ENCODE assay signal across 26 cellular contexts in genomic region chr9:88697764-88698436, GRCh38.
DNase-seq lines count a peak whose midpoint lies in the region; ATAC-seq and TF ChIP-seq lines count a peak whose summit lies in the region.
"Had no signal": no experiment of that assay in that cellular context is flagged by ENCODE, and none has a peak within 500 bp of the region (broad histone marks: within the 10 kb centered on the region; RNA-seq: fewer than 3 reads in every experiment).

No MANE protein-coding gene starts in this region.

- ATAC-seq in HG02884 (IDR thresholded peaks at IDR 0.05; ENCODE audit: unreplicated experiment), result no peak
- ATAC-seq: activated T-helper 17 cell treated with anti-CD3 and anti-CD28 coated beads, Interleukin-2, amount 50 U/mL, for 72 hours; CD8-positive, alpha-beta T cell; naive thymus-derived CD4-positive, alpha-beta T cell; PC-3; stimulated activated naive CD8-positive, alpha-beta T cell treated with anti-CD3 and anti-CD28 coated beads, Interleukin-15, amount 100 ng/mL, for 72 hours; T-cell had no signal

- TF ChIP-seq CTCF in C4-2B (conservative IDR thresholded peaks at IDR 0.05) (no peak), choroid plexus epithelial cell (conservative IDR thresholded peaks at IDR 0.05; ENCODE audit: low read depth, low read length) (no peak), nephron (IDR thresholded peaks at IDR 0.05; ENCODE audit: unreplicated experiment in 3 of 3) (no peak), RWPE1 (conservative IDR thresholded peaks at IDR 0.05; ENCODE audit: low read depth) (no peak)

- H3K27ac ChIP-seq in C4-2B, result peak overlapping the region; percentile 51
- H3K27ac ChIP-seq in RWPE1, result no peak overlapping the region
- H3K27ac ChIP-seq: left ventricle myocardium inferior, tibial artery had no signal

- peak; percentile 30 for DNase-seq in NCI-H226
- DNase-seq in choroid plexus epithelial cell (ENCODE audit: low read depth), result peak; percentile 71
- DNase-seq in RWPE1 (ENCODE audit: low spot score), result no peak
- no peak for DNase-seq in NCI-H2029 (lab: John Stamatoyannopoulos, UW)
- no peak for DNase-seq in NOMO-1 treated with dmso at 0.1 percent for 144 hours (lab: John Stamatoyannopoulos, UW; ENCODE audit: unreplicated experiment)
- DNase-seq: activated CD4-positive, alpha-beta memory T cell treated with anti-CD3 and anti-CD28 coated beads for 36 hours; activated CD8-positive, alpha-beta memory T cell treated with anti-CD3 and anti-CD28 coated beads, Interleukin-2, amount 50 U/mL, for 4 hours; CD8-positive, alpha-beta T cell; central memory CD4-positive, alpha-beta T cell; DMS 273 treated with DMSO at 0.1 percent for 48 hours; left ventricle myocardium inferior; naive thymus-derived CD4-positive, alpha-beta T cell; NCI-H1417 treated with DMSO at 0.1 percent for 48 hours; NCI-H2107; NCI-H446 treated with DMSO at 0.1 percent for 48 hours; occipital lobe; PC-3; SHP77 treated with DMSO at 0.1 percent for 48 hours; stimulated activated naive CD8-positive, alpha-beta T cell treated with anti-CD3 and anti-CD28 coated beads, Interleukin-15, amount 100 ng/mL, for 72 hours; T-cell; tibial artery had no signal

- H3K27me3 Mint-ChIP-seq in nephron (ENCODE audit: low read depth), result peaks cover 12% of the 10 kb centered on the region

- H3K4me3 Mint-ChIP-seq in nephron, result peak overlapping the region; percentile 5 to 9 (median 8)
- H3K4me3 Mint-ChIP-seq: activated CD4-positive, alpha-beta memory T cell treated with anti-CD3 and anti-CD28 coated beads for 36 hours; activated naive CD4-positive, alpha-beta T cell treated with anti-CD3 and anti-CD28 coated beads, Interleukin-2, amount 50 U/mL, for 24 hours; activated T-helper 17 cell treated with anti-CD3 and anti-CD28 coated beads, Interleukin-2, amount 50 U/mL, for 72 hours; CD8-positive, alpha-beta T cell; naive thymus-derived CD4-positive, alpha-beta T cell; stimulated activated naive CD8-positive, alpha-beta T cell treated with anti-CD3 and anti-CD28 coated beads, Interleukin-15, amount 100 ng/mL, for 72 hours; T-cell had no signal

- POLR2A ChIA-PET in RWPE1 (lab: Yijun Ruan, JAX; ENCODE audit: low non-redundant PET), result no interaction called here

- CTCF ChIA-PET in RWPE1 (lab: Yijun Ruan, JAX), result no interaction called here

- H3K27ac Mint-ChIP-seq in nephron, result peak overlapping the region; percentile 97 to 98 (median 97)
- H3K27ac Mint-ChIP-seq: activated CD4-positive, alpha-beta memory T cell treated with anti-CD3 and anti-CD28 coated beads for 36 hours; activated naive CD4-positive, alpha-beta T cell treated with anti-CD3 and anti-CD28 coated beads, Interleukin-2, amount 50 U/mL, for 24 hours; activated T-helper 17 cell treated with anti-CD3 and anti-CD28 coated beads, Interleukin-2, amount 50 U/mL, for 72 hours; CD8-positive, alpha-beta T cell; naive thymus-derived CD4-positive, alpha-beta T cell; T-cell had no signal

- peaks cover 35% of the 10 kb centered on the region for H3K9me3 Mint-ChIP-seq in nephron
- H3K9me3 Mint-ChIP-seq: stimulated activated naive CD8-positive, alpha-beta T cell treated with anti-CD3 and anti-CD28 coated beads, Interleukin-15, amount 100 ng/mL, for 72 hours had no signal

- peaks cover 15% of the 10 kb centered on the region for H3K36me3 Mint-ChIP-seq in nephron (ENCODE audit: low read depth)
- H3K36me3 Mint-ChIP-seq: activated CD4-positive, alpha-beta memory T cell treated with anti-CD3 and anti-CD28 coated beads for 36 hours; CD8-positive, alpha-beta T cell; T-cell had no signal

- H3K4me1 Mint-ChIP-seq in nephron, result peaks cover 49% of the 10 kb centered on the region
- H3K4me1 Mint-ChIP-seq: activated naive CD4-positive, alpha-beta T cell treated with anti-CD3 and anti-CD28 coated beads, Interleukin-2, amount 50 U/mL, for 24 hours; activated T-helper 17 cell treated with anti-CD3 and anti-CD28 coated beads, Interleukin-2, amount 50 U/mL, for 72 hours; naive thymus-derived CD4-positive, alpha-beta T cell; stimulated activated naive CD8-positive, alpha-beta T cell treated with anti-CD3 and anti-CD28 coated beads, Interleukin-15, amount 100 ng/mL, for 72 hours; T-cell had no signal

- H3K4me3 ChIP-seq in choroid plexus epithelial cell (ENCODE audit: low read depth, low read length), result no peak overlapping the region
- H3K4me3 ChIP-seq: left ventricle myocardium inferior, tibial artery had no signal

Comparison
In these comparisons a context has a peak if more than half of its experiments do, and no peak if none do; other contexts are left out.
1. DNase-seq: peak in NCI-H226 (single experiment) and choroid plexus epithelial cell (single experiment); none in RWPE1 (single experiment), NCI-H2029 (single experiment) and NOMO-1 treated with dmso at 0.1 percent for 144 hours (single experiment).